12 cellular contexts compared by ENCODE assay signal in genomic region chr15:89129816-89130134, GRCh38. TPM values are rescaled to one million over a fixed set of nuclear protein-coding genes. Genes with fewer than 3 reads are reported as not detected.
DNase-seq lines count a peak whose midpoint lies in the region; ATAC-seq, FAIRE-seq and TF ChIP-seq lines count a peak whose summit lies in the region.
"Had no signal": no experiment of that assay in that cellular context is flagged by ENCODE, and none has a peak within 500 bp of the region (broad histone marks: within the 10 kb centered on the region; RNA-seq: fewer than 3 reads in every experiment).

No MANE protein-coding gene starts in this region.

- no peak overlapping the region for H3K4ac ChIP-seq in mesendoderm (ENCODE audit: low read depth, low read length)

- no peak for ATAC-seq in A549
- no peak for ATAC-seq in lower lobe of right lung
- no peak for ATAC-seq in GM18519 (IDR thresholded peaks at IDR 0.05; ENCODE audit: low FRiP score, unreplicated experiment)

- H3K4me3 ChIP-seq in A549 (no peak overlapping the region), HL-60 (replicated peaks; ENCODE audit: insufficient read depth, low read length) (no peak overlapping the region), ascending aorta (no peak overlapping the region), lower lobe of right lung (no peak overlapping the region), A673 (ENCODE audit: low read depth, low read length, poor library complexity, severe bottlenecking) (no peak overlapping the region), mesendoderm (ENCODE audit: low read length) (no peak overlapping the region)
- H3K4me3 ChIP-seq: hepatocyte, K562, uterus had no signal

- BruUV-seq in A673 (replicated peaks; lab: Mats Ljungman, UMichigan): no TSS peak

- no peak overlapping the region for H3K56ac ChIP-seq in mesendoderm (ENCODE audit: low read length)

- no peak for TF ChIP-seq EP300 in A549 (IDR thresholded peaks at IDR 0.05)

- H3K4me1 ChIP-seq in A549 (peaks cover 52% of the 10 kb centered on the region), ascending aorta (peaks cover 5 to 35% of the 10 kb centered on the region in 2 donors), lower lobe of right lung (peaks cover 41% of the 10 kb centered on the region), A673 (ENCODE audit: insufficient read depth, low read length, poor library complexity, severe bottlenecking) (no peaks in the 10 kb centered on the region), mesendoderm (ENCODE audit: control insufficient read depth, low read depth, low read length) (no peaks in the 10 kb centered on the region)

- no peaks in the 10 kb centered on the region for H3K27me3 ChIP-seq in HL-60 (ENCODE audit: insufficient read depth, poor library complexity, severe bottlenecking)
- H3K27me3 ChIP-seq in ascending aorta: no peaks in the 10 kb centered on the region
- H3K27me3 ChIP-seq in lower lobe of right lung (ENCODE audit: low read depth): no peaks in the 10 kb centered on the region
- H3K27me3 ChIP-seq in A673 (replicated peaks; ENCODE audit: insufficient read depth, low read depth, low read length, poor library complexity): no peaks in the 10 kb centered on the region
- H3K27me3 ChIP-seq in mesendoderm (ENCODE audit: insufficient read depth, low read length, poor library complexity): no peaks in the 10 kb centered on the region
- H3K27me3 ChIP-seq: hepatocyte, uterus had no signal

- no peak overlapping the region for H4K8ac ChIP-seq in mesendoderm (ENCODE audit: low read depth, low read length)

- intact Hi-C loops in ascending aorta (cut with DNase I) (loop anchor here (5.0 kb wide), 1 partner anchor 227 kb away; no protein-coding TSS in a partner anchor), lower lobe of right lung (cut with DNase I) (no loop called here), A673 (cut with micrococcal nuclease; ENCODE audit: unreplicated experiment) (loop anchor here (2.0 kb wide), 1 partner anchor 73 kb away; no protein-coding TSS in a partner anchor)

- peak; percentile 49 for FAIRE-seq in A549 (lab: Jason Lieb, UNC)
- FAIRE-seq: kidney had no signal

- POLR2A ChIA-PET in A549 (lab: Yijun Ruan, JAX): interaction anchor here (0.9 to 2.4 kb wide), 3 partner anchors 42 to 225 kb away, joined by 4 to 12 read pairs (median 6); partner anchors contain the start of gene ABHD2
- POLR2A ChIA-PET in A673 (lab: Charles Lee; ENCODE audit: low non-redundant PET): no interaction called here

- H3K36me3 ChIP-seq in ascending aorta: peaks cover 12 to 13% of the 10 kb centered on the region in 2 donors
- peaks cover 22% of the 10 kb centered on the region for H3K36me3 ChIP-seq in lower lobe of right lung
- no peaks in the 10 kb centered on the region for H3K36me3 ChIP-seq in A673 (ENCODE audit: insufficient read depth, low read length, poor library complexity, severe bottlenecking)
- no peaks in the 10 kb centered on the region for H3K36me3 ChIP-seq in mesendoderm (ENCODE audit: control insufficient read depth, insufficient read depth, low read length)
- H3K36me3 ChIP-seq: uterus had no signal

- H2BK15ac ChIP-seq in mesendoderm (replicated peaks; ENCODE audit: low read depth): no peak overlapping the region

- no peak overlapping the region for H2AK5ac ChIP-seq in mesendoderm (ENCODE audit: low read length)

- TF ChIP-seq CTCF in A549 (IDR thresholded peaks at IDR 0.05) (no peak; the same call in 2 of the 3 replicates), HL-60 (IDR thresholded peaks at IDR 0.05; ENCODE audit: insufficient read depth, low read length) (no peak), ascending aorta (IDR thresholded peaks at IDR 0.05) (no peak), lower lobe of right lung (IDR thresholded peaks at IDR 0.05) (no peak), A673 (conservative IDR thresholded peaks at IDR 0.05; ENCODE audit: low read depth, low read length) (no peak)

- H3K9me3 ChIP-seq in A549 (no peaks in the 10 kb centered on the region), ascending aorta (no peaks in the 10 kb centered on the region), lower lobe of right lung (no peaks in the 10 kb centered on the region), A673 (ENCODE audit: low read depth, low read length, poor library complexity, severe bottlenecking) (no peaks in the 10 kb centered on the region)
- H3K9me3 ChIP-seq: uterus had no signal

- H3K18ac ChIP-seq in mesendoderm (ENCODE audit: low read length): no peak overlapping the region

- H3K79me2 ChIP-seq in mesendoderm (ENCODE audit: control insufficient read depth, insufficient read depth, low read length): no peaks in the 10 kb centered on the region
- H3K79me2 ChIP-seq: hepatocyte had no signal

- TF ChIP-seq POLR2A in A549 (IDR thresholded peaks at IDR 0.05; ENCODE audit: low read length): no peak

- peak overlapping the region; percentile 41; the same call in 2 of the 3 replicates for H3K4me2 ChIP-seq in A549
- no peak overlapping the region for H3K4me2 ChIP-seq in mesendoderm (ENCODE audit: low read length)
- H3K4me2 ChIP-seq: hepatocyte had no signal

- H3K79me1 ChIP-seq in mesendoderm (ENCODE audit: low read length): no peaks in the 10 kb centered on the region

- no peak for DNase-seq in A549 (ENCODE audit: low read depth in 1 of 2, low spot score in 1 of 2)
- no peak for DNase-seq in HL-60 (ENCODE audit: low read depth in 1 of 2, low spot score in 1 of 2)
- no peak for DNase-seq in ascending aorta (ENCODE audit: low spot score in 2 of 2)
- DNase-seq in lower lobe of right lung: no peak
- DNase-seq in AG08395 (ENCODE audit: low spot score): no peak
- DNase-seq in A673 (ENCODE audit: low spot score): no peak
- no peak for DNase-seq in mesendoderm
- DNase-seq: kidney had no signal

- no peak overlapping the region for H2BK5ac ChIP-seq in mesendoderm (ENCODE audit: low read length)

- no peak overlapping the region for H2BK120ac ChIP-seq in mesendoderm (ENCODE audit: low read depth, low read length)

- H3K9ac ChIP-seq in mesendoderm (ENCODE audit: low read length): no peak overlapping the region

- TF ChIP-seq RAD21 in A549 (conservative IDR thresholded peaks at IDR 0.05 in 1 of 2, IDR thresholded peaks at IDR 0.05 in 1 of 2): no peak

- H3K27ac ChIP-seq in A549 (peak overlapping the region in 1 of 2 experiments; percentile 69; a peak in 2 of 6 replicates), HL-60 (replicated peaks) (peak overlapping the region; percentile 69), ascending aorta (peak overlapping the region; percentile 59 to 79), lower lobe of right lung (peak overlapping the region; percentile 53), A673 (ENCODE audit: low read depth, low read length, poor library complexity, severe bottlenecking) (no peak overlapping the region), mesendoderm (ENCODE audit: low read depth, low read length) (no peak overlapping the region)

- CTCF ChIA-PET in A549 (lab: Yijun Ruan, JAX) (interaction anchor here (0.6 to 19.0 kb wide), 37 partner anchors 9 to 884 kb away, joined by 3 to 380 read pairs (median 8); partner anchors contain the start of gene ABHD2), A673 (lab: Charles Lee) (interaction anchor here (0.6 to 1.6 kb wide), 8 partner anchors 13 to 73 kb away, joined by 3 to 7 read pairs (median 4); partner anchors contain the start of gene ABHD2)

- WGBS in A549 (ENCODE audit: missing lambda C conversion rate): 82% methylated on average over 1 of the region's 1 CpG
- no CpG with 5 or more reads among the region's 1 CpG for WGBS in mesendoderm (ENCODE audit: extremely low coverage, insufficient coverage, low lambda C conversion rate)

- no peak overlapping the region for H3K23ac ChIP-seq in mesendoderm (ENCODE audit: low read length)

- no peak overlapping the region for H4K5ac ChIP-seq in mesendoderm (ENCODE audit: low read length)

TF ChIP-seq in A549, 52 proteins besides CTCF, POLR2A, EP300 and RAD21:
- TF ChIP-seq HOXA7 (CRISPR knock-in tag; IDR thresholded peaks at IDR 0.05) (no peak), CBX2 (IDR thresholded peaks at IDR 0.05; ENCODE audit: borderline replicate concordance, low read depth) (no peak), ESRRA (IDR thresholded peaks at IDR 0.05; ENCODE audit: borderline replicate concordance, low read length) (no peak)

RNA-seq across cellular contexts. Expression of gene ABHD2, which starts 41.5 kb away (rescaled TPM):
- polyA plus RNA-seq in A549 (2011; rRNA removed) (63.3 and 76.4 TPM in 2 replicates), A549 (2017; fragmentation: RNase III; extraction: RNeasy Plus Mini Kit Qiagen cat#74134 plus additional on column Dnase treatment) (33.1 to 41.0 TPM (median 36.2 TPM) in 3 replicates)
- polyA plus RNA-seq in A549 (2012; cell fraction: cytosol; rRNA removed): 31.8 and 36.7 TPM in 2 replicates
- polyA plus RNA-seq in A549 (2012; cell fraction: nucleus; rRNA removed): 30.7 and 39.5 TPM in 2 replicates
- polyA minus RNA-seq in A549 (2011; rRNA and poly(A)+ RNA removed): 194 and 230 TPM in 2 replicates
- total RNA-seq in ascending aorta (228 TPM), lower lobe of right lung (202 TPM), A673 (2021) (43.9 and 52.4 TPM in 2 replicates)
- polyA plus RNA-seq in mesendoderm (2013, experiment 1 of 2): 7.2 TPM
- 7.6 TPM for polyA plus RNA-seq in mesendoderm (2013, experiment 2 of 2)

Comparison
In these comparisons a context has a peak if more than half of its experiments do, and no peak if none do; other contexts are left out.
1. H3K27ac ChIP-seq: peak in HL-60 (single experiment), ascending aorta (2 of 2) and lower lobe of right lung (single experiment); none in A673 (single experiment) and mesendoderm (single experiment).